ENCODE assay signal across 23 cellular contexts in the genomic region with DNA sequence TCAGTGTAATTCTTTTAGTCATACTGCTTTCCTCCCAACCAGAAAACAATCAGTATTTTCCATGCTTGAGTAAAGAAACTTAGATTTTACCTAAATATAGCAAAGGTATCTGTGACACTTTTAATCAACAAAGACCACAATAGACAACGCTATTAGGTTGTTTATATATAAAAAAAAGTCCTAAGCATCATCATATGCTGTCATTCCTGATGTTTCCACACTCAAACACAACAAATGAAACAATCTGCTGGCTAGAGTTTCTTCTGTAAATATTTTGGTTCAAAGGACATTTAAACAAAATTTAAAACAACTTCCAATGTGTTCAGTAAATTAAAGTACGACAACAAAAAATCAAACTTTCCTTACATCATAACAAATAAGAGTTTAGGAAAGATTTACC.
DNase-seq lines count a peak whose midpoint lies in the region; ATAC-seq and FAIRE-seq lines count a peak whose summit lies in the region.
"Had no signal": no experiment of that assay in that cellular context is flagged by ENCODE, and none has a peak within 500 bp of the region (broad histone marks: within the 10 kb centered on the region; RNA-seq: fewer than 3 reads in every experiment).

No MANE protein-coding gene starts in this region.

- no peak overlapping the region for H3K9ac ChIP-seq in trophoblast cell (ENCODE audit: low read length)
- H3K9ac ChIP-seq: BLaER1 had no signal

- no peak overlapping the region for H3K18ac ChIP-seq in trophoblast cell (ENCODE audit: low read length)

- H3K14ac ChIP-seq in trophoblast cell (ENCODE audit: low read length): no peak overlapping the region

- no peak overlapping the region for H2AFZ ChIP-seq in trophoblast cell (ENCODE audit: insufficient read depth, low read length, poor library complexity)

- no peak overlapping the region for H4K91ac ChIP-seq in trophoblast cell (ENCODE audit: low read depth, low read length)

- H3K79me2 ChIP-seq in trophoblast cell (ENCODE audit: control insufficient read depth, insufficient read depth, low read length, poor library complexity): no peaks in the 10 kb centered on the region

- no peak overlapping the region for H3K4ac ChIP-seq in trophoblast cell (ENCODE audit: low read depth, low read length)

- H3K23ac ChIP-seq in trophoblast cell (ENCODE audit: low read length): no peak overlapping the region

- H3K27ac Mint-ChIP-seq in CD8-positive, alpha-beta memory T cell: no peak overlapping the region
- H3K27ac Mint-ChIP-seq: B cell; CD4-positive, CD25-positive, alpha-beta regulatory T cell; CD8-positive, alpha-beta T cell; HFFc6 had no signal

- no peak for DNase-seq in CD8-positive, alpha-beta memory T cell
- DNase-seq in RCC 7860 (ENCODE audit: low spot score): no peak
- DNase-seq in fibroblast of gingiva (ENCODE audit: low read depth): peak; percentile 67
- no peak for DNase-seq in left lobe of liver (ENCODE audit: low spot score)
- DNase-seq in NCI-H1092 treated with DMSO at 0.1 percent for 48 hours (lab: John Stamatoyannopoulos, UW): no peak
- no peak for DNase-seq in trophoblast cell
- DNase-seq: CD4-positive, CD25-positive, alpha-beta regulatory T cell; CD8-positive, alpha-beta T cell; DMS 273 treated with DMSO at 0.1 percent for 48 hours; DMS79; EL; GF-D8; GOT3; HFFc6 had no signal

- H2BK120ac ChIP-seq in trophoblast cell (ENCODE audit: insufficient read depth, low read length, poor library complexity): no peak overlapping the region

- ATAC-seq in left lobe of liver (peak; percentile 72), HG02970 (IDR thresholded peaks at IDR 0.05; ENCODE audit: low FRiP score, unreplicated experiment) (no peak), GM21515 (IDR thresholded peaks at IDR 0.05; ENCODE audit: unreplicated experiment) (no peak)
- ATAC-seq: CD8-positive, alpha-beta T cell had no signal

- H3K27me3 ChIP-seq in CD8-positive, alpha-beta memory T cell (ENCODE audit: insufficient read depth, low read length, poor library complexity, severe bottlenecking): no peaks in the 10 kb centered on the region
- H3K27me3 ChIP-seq in trophoblast cell (ENCODE audit: insufficient read depth, low read length): no peaks in the 10 kb centered on the region
- H3K27me3 ChIP-seq: BLaER1 had no signal

- no peaks in the 10 kb centered on the region for H3K27me3 Mint-ChIP-seq in CD8-positive, alpha-beta memory T cell
- H3K27me3 Mint-ChIP-seq: B cell; CD4-positive, CD25-positive, alpha-beta regulatory T cell had no signal

- no peaks in the 10 kb centered on the region for H3K4me1 ChIP-seq in CD8-positive, alpha-beta memory T cell (ENCODE audit: insufficient read depth, low read length)
- no peaks in the 10 kb centered on the region for H3K4me1 ChIP-seq in trophoblast cell (ENCODE audit: control insufficient read depth in 1 of 2, insufficient read depth in 2 of 2, low read length in 2 of 2)
- H3K4me1 ChIP-seq: BLaER1, HAP-1 had no signal

- H3K36me3 ChIP-seq in CD8-positive, alpha-beta memory T cell (ENCODE audit: insufficient read depth, low read length): no peaks in the 10 kb centered on the region
- no peaks in the 10 kb centered on the region for H3K36me3 ChIP-seq in trophoblast cell (ENCODE audit: control insufficient read depth in 1 of 2, insufficient read depth in 2 of 2, low read length in 2 of 2)
- H3K36me3 ChIP-seq: BLaER1, HAP-1 had no signal

- H3K27ac ChIP-seq in CD8-positive, alpha-beta memory T cell (ENCODE audit: low read depth, low read length): peak overlapping the region; percentile 49
- H3K27ac ChIP-seq in trophoblast cell (ENCODE audit: low read depth, low read length): no peak overlapping the region
- H3K27ac ChIP-seq: BLaER1, C4-2B had no signal

- no peaks in the 10 kb centered on the region for H3K79me1 ChIP-seq in trophoblast cell (ENCODE audit: low read length)

- no peaks in the 10 kb centered on the region for H3K9me3 Mint-ChIP-seq in CD8-positive, alpha-beta memory T cell
- H3K9me3 Mint-ChIP-seq: CD8-positive, alpha-beta T cell; HFFc6 had no signal

- H4K12ac ChIP-seq in trophoblast cell (ENCODE audit: low read depth, low read length): no peak overlapping the region

- no peak overlapping the region for H3K4me3 Mint-ChIP-seq in CD8-positive, alpha-beta memory T cell
- H3K4me3 Mint-ChIP-seq: B cell; CD4-positive, CD25-positive, alpha-beta regulatory T cell; CD8-positive, alpha-beta T cell; HFFc6 had no signal

- no peak overlapping the region for H2BK5ac ChIP-seq in trophoblast cell (ENCODE audit: low read depth, low read length, poor library complexity)

- H3K36me3 Mint-ChIP-seq in CD8-positive, alpha-beta memory T cell: peaks cover 0 to 3% (median 0%) of the 10 kb centered on the region in 3 donors
- H3K36me3 Mint-ChIP-seq: CD4-positive, CD25-positive, alpha-beta regulatory T cell; CD8-positive, alpha-beta T cell had no signal

- peaks cover 0 to 4% (median 4%) of the 10 kb centered on the region in 3 donors for H3K4me1 Mint-ChIP-seq in CD8-positive, alpha-beta memory T cell
- H3K4me1 Mint-ChIP-seq: B cell; CD4-positive, CD25-positive, alpha-beta regulatory T cell had no signal

- no peak overlapping the region for H2BK12ac ChIP-seq in trophoblast cell (ENCODE audit: low read length)

- POLR2A ChIA-PET in CD8-positive, alpha-beta memory T cell (lab: Charles Lee): interaction anchor here (0.7 kb wide), 1 partner anchor 19 kb away, joined by 4 read pairs; no protein-coding TSS in a partner anchor

- no peak overlapping the region for H4K8ac ChIP-seq in trophoblast cell (ENCODE audit: low read depth, low read length)

- no peak overlapping the region for H3K4me3 ChIP-seq in CD8-positive, alpha-beta memory T cell (ENCODE audit: low read length)
- no peak overlapping the region for H3K4me3 ChIP-seq in trophoblast cell (ENCODE audit: low read depth, low read length)
- H3K4me3 ChIP-seq: BLaER1, HAP-1 had no signal

- FAIRE-seq in RCC 7860 (lab: Jason Lieb, UNC): peak; percentile 8
- FAIRE-seq: D721Med, GM12891, GM18507 had no signal

- CTCF ChIA-PET in CD8-positive, alpha-beta memory T cell (lab: Charles Lee): no interaction called here

- no peaks in the 10 kb centered on the region for H3K9me3 ChIP-seq in CD8-positive, alpha-beta memory T cell (ENCODE audit: low read length)
- no peaks in the 10 kb centered on the region for H3K9me3 ChIP-seq in trophoblast cell (ENCODE audit: insufficient read depth, low read depth, low read length)
- H3K9me3 ChIP-seq: BLaER1, HAP-1 had no signal

- no peak overlapping the region for H3K4me2 ChIP-seq in trophoblast cell (ENCODE audit: low read length)
- H3K4me2 ChIP-seq: BLaER1 had no signal

- H2AK5ac ChIP-seq in trophoblast cell (ENCODE audit: low read length): no peak overlapping the region

- no CpG with 5 or more reads among the region's 2 CpGs for whole genome bisulfite sequencing in trophoblast cell (ENCODE audit: extremely low coverage, insufficient coverage, insufficient read length)
